In genomic region chr1:199574949-199575348, GRCh38 we compare ENCODE assay signal across 31 cellular contexts.
DNase-seq lines count a peak whose midpoint lies in the region; ATAC-seq, FAIRE-seq and TF ChIP-seq lines count a peak whose summit lies in the region.
"Had no signal": no experiment of that assay in that cellular context is flagged by ENCODE, and none has a peak within 500 bp of the region (broad histone marks: within the 10 kb centered on the region; RNA-seq: fewer than 3 reads in every experiment).

No MANE protein-coding gene starts in this region.

- WGBS in H1 (ENCODE audit: extremely low coverage in 1 of 2, insufficient coverage in 1 of 2, insufficient read length in 1 of 2, insufficient replicate concordance in 2 of 2, low coverage in 1 of 2, low lambda C conversion rate in 2 of 2, missing lambda C conversion rate in 1 of 2), 2 experiments: 89% methylated on average over 2 of the region's 2 CpGs; no CpG with 5 or more reads in 1 of the 2 experiments
- WGBS in mesendoderm (ENCODE audit: extremely low coverage, insufficient coverage, low lambda C conversion rate): no CpG with 5 or more reads among the region's 2 CpGs

- no peaks in the 10 kb centered on the region for H3K23me2 ChIP-seq in H1 (ENCODE audit: low read depth, low read length)

- no peak overlapping the region for H3K4ac ChIP-seq in H1 (replicated peaks; ENCODE audit: insufficient read length, low read depth, low read length)
- H3K4ac ChIP-seq in mesendoderm (ENCODE audit: low read depth, low read length): no peak overlapping the region

- no peak overlapping the region for H3K18ac ChIP-seq in H1 (ENCODE audit: extremely low read depth, low read length)
- no peak overlapping the region for H3K18ac ChIP-seq in mesendoderm (ENCODE audit: low read length)

- no peak overlapping the region for H2BK20ac ChIP-seq in H1 (ENCODE audit: low read length)

- H3K36me3 Mint-ChIP-seq in activated T-helper 2 cell treated with anti-CD3 and anti-CD28 coated beads, Interferon-gamma antibody, Interleukin-2, Interleukin-4, amounts not matched to agents 10 μg/mL and 5 μg/mL and 100 μg/mL, durations not matched to agents 14 hours and 24 hours and 36 hours (ENCODE audit: low read depth): no peaks in the 10 kb centered on the region
- H3K36me3 Mint-ChIP-seq: activated CD8-positive, alpha-beta memory T cell treated with anti-CD3 and anti-CD28 coated beads, Interleukin-2, amount 10 ng/mL, durations not matched to agents 7 days and 5 days; CD4-positive, CD25-positive, alpha-beta regulatory T cell; T-cell had no signal

- H3K9ac ChIP-seq in DND-41 (ENCODE audit: low read depth, low read length) (no peak overlapping the region), HCT116 (ENCODE audit: low read length) (no peak overlapping the region), H1 (replicated peaks in 1 of 4; ENCODE audit: extremely low read depth in 1 of 4, low read depth in 3 of 4, low read length in 3 of 4) (no peak overlapping the region), mesendoderm (ENCODE audit: low read length) (no peak overlapping the region)

- RAD21 ChIA-PET in HCT116 (lab: Charles Lee; ENCODE audit: low non-redundant PET in 1 of 2, low total read pairs in 2 of 2, uncharacterized antibody in 2 of 2, unreplicated experiment in 2 of 2): no interaction called here

- H3K36me3 ChIP-seq in DND-41 (ENCODE audit: insufficient read depth, low read length) (no peaks in the 10 kb centered on the region), HCT116 (ENCODE audit: control insufficient read depth in 1 of 2, insufficient read depth in 2 of 2, low read length in 2 of 2) (no peaks in the 10 kb centered on the region), H1 (ENCODE audit: control insufficient read depth in 2 of 4, insufficient read depth in 4 of 4, low read length in 3 of 4) (no peaks in the 10 kb centered on the region), mesendoderm (ENCODE audit: control insufficient read depth, insufficient read depth, low read length) (no peaks in the 10 kb centered on the region)
- H3K36me3 ChIP-seq: ascending aorta, MG63, neutrophil, right lobe of liver, spleen, vagina had no signal

- ATAC-seq in DND-41 (ENCODE audit: insufficient read depth, low read depth): peak; percentile 48; the same call in 1 of the 3 replicates
- ATAC-seq in HCT116: no peak
- no peak for ATAC-seq in GM18502 (IDR thresholded peaks at IDR 0.05; ENCODE audit: poor library complexity, unreplicated experiment)
- ATAC-seq: activated CD8-positive, alpha-beta memory T cell treated with anti-CD3 and anti-CD28 coated beads, Interleukin-2, amount 10 ng/mL, durations not matched to agents 7 days and 5 days; activated T-cell treated with anti-CD3 and anti-CD28 coated beads, Interleukin-2, amount 50 U/mL, for 4 hours; right lobe of liver; stimulated activated naive CD8-positive, alpha-beta T cell treated with anti-CD3 and anti-CD28 coated beads, Interleukin-15, amount 100 ng/mL, for 72 hours; T-cell had no signal

- H3K27me3 Mint-ChIP-seq in activated T-helper 2 cell treated with anti-CD3 and anti-CD28 coated beads, Interferon-gamma antibody, Interleukin-2, Interleukin-4, amounts not matched to agents 10 μg/mL and 5 μg/mL and 100 μg/mL, durations not matched to agents 14 hours and 24 hours and 36 hours (ENCODE audit: low read depth): peaks cover 5% of the 10 kb centered on the region
- H3K27me3 Mint-ChIP-seq: progenitor cell of endocrine pancreas; stimulated activated naive CD8-positive, alpha-beta T cell treated with anti-CD3 and anti-CD28 coated beads, Interleukin-15, amount 100 ng/mL, for 72 hours had no signal

- H3K4me3 Mint-ChIP-seq in activated T-helper 2 cell treated with anti-CD3 and anti-CD28 coated beads, Interferon-gamma antibody, Interleukin-2, Interleukin-4, amounts not matched to agents 10 μg/mL and 5 μg/mL and 100 μg/mL, durations not matched to agents 14 hours and 24 hours and 36 hours (ENCODE audit: low read depth): no peak overlapping the region
- H3K4me3 Mint-ChIP-seq: activated CD8-positive, alpha-beta memory T cell treated with anti-CD3 and anti-CD28 coated beads, Interleukin-2, amount 10 ng/mL, durations not matched to agents 7 days and 5 days; activated T-cell treated with anti-CD3 and anti-CD28 coated beads, Interleukin-2, amount 50 U/mL, for 4 hours; CD4-positive, CD25-positive, alpha-beta regulatory T cell; H9; stimulated activated naive CD8-positive, alpha-beta T cell treated with anti-CD3 and anti-CD28 coated beads, Interleukin-15, amount 100 ng/mL, for 72 hours; T-cell had no signal

- H4K91ac ChIP-seq in H1 (replicated peaks; ENCODE audit: insufficient read length, low read length): no peak overlapping the region

- H3K27ac Mint-ChIP-seq in activated T-helper 2 cell treated with anti-CD3 and anti-CD28 coated beads, Interferon-gamma antibody, Interleukin-2, Interleukin-4, amounts not matched to agents 10 μg/mL and 5 μg/mL and 100 μg/mL, durations not matched to agents 14 hours and 24 hours and 36 hours: no peak overlapping the region
- H3K27ac Mint-ChIP-seq: activated CD8-positive, alpha-beta memory T cell treated with anti-CD3 and anti-CD28 coated beads, Interleukin-2, amount 10 ng/mL, durations not matched to agents 7 days and 5 days; CD4-positive, CD25-positive, alpha-beta regulatory T cell; H9; progenitor cell of endocrine pancreas; stimulated activated naive CD8-positive, alpha-beta T cell treated with anti-CD3 and anti-CD28 coated beads, Interleukin-15, amount 100 ng/mL, for 72 hours; T-cell had no signal

- H3K9me2 ChIP-seq in HCT116 (ENCODE audit: insufficient read depth): no peaks in the 10 kb centered on the region

- POLR2A ChIA-PET in HCT116 (lab: Charles Lee) (no interaction called here), H1 (lab: Charles Lee; ENCODE audit: partially characterized antibody) (no interaction called here)

- H3K14ac ChIP-seq in H1 (ENCODE audit: insufficient read length): no peak overlapping the region

- H2AFZ ChIP-seq in DND-41 (ENCODE audit: low read depth, low read length) (no peak overlapping the region), HCT116 (ENCODE audit: low read depth, low read length, poor library complexity, severe bottlenecking) (no peak overlapping the region), H1 (ENCODE audit: low read length) (no peak overlapping the region)

- H2AK5ac ChIP-seq in H1 (ENCODE audit: low read depth, low read length): no peak overlapping the region
- no peak overlapping the region for H2AK5ac ChIP-seq in mesendoderm (ENCODE audit: low read length)

- H3K79me1 ChIP-seq in H1 (ENCODE audit: low read depth, low read length): no peaks in the 10 kb centered on the region
- H3K79me1 ChIP-seq in mesendoderm (ENCODE audit: low read length): no peaks in the 10 kb centered on the region

- H4K8ac ChIP-seq in H1 (ENCODE audit: extremely low read depth, insufficient read depth, low read length) (no peak overlapping the region), mesendoderm (ENCODE audit: low read depth, low read length) (no peak overlapping the region)

- no peaks in the 10 kb centered on the region for H3K9me3 Mint-ChIP-seq in activated T-helper 2 cell treated with anti-CD3 and anti-CD28 coated beads, Interferon-gamma antibody, Interleukin-2, Interleukin-4, amounts not matched to agents 10 μg/mL and 5 μg/mL and 100 μg/mL, durations not matched to agents 14 hours and 24 hours and 36 hours
- H3K9me3 Mint-ChIP-seq: activated T-cell treated with anti-CD3 and anti-CD28 coated beads, Interleukin-2, amount 50 U/mL, for 4 hours; stimulated activated naive CD8-positive, alpha-beta T cell treated with anti-CD3 and anti-CD28 coated beads, Interleukin-15, amount 100 ng/mL, for 72 hours; T-cell had no signal

- H3K27ac ChIP-seq in DND-41 (ENCODE audit: low read length) (no peak overlapping the region), HCT116 (ENCODE audit: low read depth, low read length) (no peak overlapping the region), H1 (ENCODE audit: low read depth, low read length) (no peak overlapping the region), mesendoderm (ENCODE audit: low read depth, low read length) (no peak overlapping the region)
- H3K27ac ChIP-seq: ascending aorta, coronary artery, neutrophil, right lobe of liver, spleen, vagina had no signal

- TF ChIP-seq POLR2A in HCT116 (IDR thresholded peaks at IDR 0.05; ENCODE audit: borderline replicate concordance, extremely low read depth, insufficient read depth, insufficient read length): no peak
- no peak for TF ChIP-seq POLR2A in H1 (IDR thresholded peaks at IDR 0.05; ENCODE audit: control extremely low read depth in 1 of 2, low read depth in 2 of 2, low read length in 2 of 2)

- TF ChIP-seq CTCF in DND-41 (IDR thresholded peaks at IDR 0.05; ENCODE audit: borderline replicate concordance, extremely low read depth, low read length, poor library complexity, severe bottlenecking) (no peak), HCT116 (IDR thresholded peaks at IDR 0.05 in 2 of 3, conservative IDR thresholded peaks at IDR 0.05 in 1 of 3; ENCODE audit: borderline replicate concordance in 1 of 3, insufficient read depth in 1 of 3, low read depth in 2 of 3, low read length in 2 of 3) (no peak), H1 (IDR thresholded peaks at IDR 0.05; ENCODE audit: control extremely low read depth in 1 of 3, insufficient read depth in 1 of 3, low read depth in 1 of 3, low read length in 3 of 3) (no peak)

- DNase-seq in DND-41: no peak
- no peak for DNase-seq in HCT116 (ENCODE audit: low read depth, low spot score)
- peak; percentile 43 for DNase-seq in NCI-H69 (lab: John Stamatoyannopoulos, UW)
- DNase-seq in H1 (ENCODE audit: low read depth in 1 of 2, low spot score in 2 of 2): no peak
- no peak for DNase-seq in activated T-helper 2 cell treated with anti-CD3 and anti-CD28 coated beads, Interferon-gamma antibody, Interleukin-2, Interleukin-4, amounts not matched to agents 10 μg/mL and 5 μg/mL and 100 μg/mL, durations not matched to agents 14 hours and 24 hours and 36 hours (ENCODE audit: low spot score)
- no peak for DNase-seq in activated T-cell treated with anti-CD3 and anti-CD28 coated beads, Interleukin-2, amount 50 U/mL, for 48 hours
- no peak for DNase-seq in mesendoderm
- DNase-seq: activated CD8-positive, alpha-beta memory T cell treated with anti-CD3 and anti-CD28 coated beads, Interleukin-2, amount 10 ng/mL, durations not matched to agents 7 days and 5 days; activated T-cell treated with anti-CD3 and anti-CD28 coated beads, Interleukin-2, amount 50 U/mL, for 4 hours; AML-193; H9; islet precursor cell; MG63; NCI-H1436; NCI-H2081 treated with DMSO at 0.1 percent for 48 hours; NCI-H226; NCI-H748 treated with DMSO at 0.1 percent for 48 hours; right lobe of liver; SIG-M5; spleen; stimulated activated CD4-positive, alpha-beta T cell treated with anti-CD3 and anti-CD28 coated beads, Interleukin-2, amount 100 ng/mL, for 24 hours; stimulated activated naive CD8-positive, alpha-beta T cell treated with anti-CD3 and anti-CD28 coated beads, Interleukin-15, amount 100 ng/mL, for 72 hours; T-cell had no signal

- no peak for TF ChIP-seq EP300 in H1 (IDR thresholded peaks at IDR 0.05; ENCODE audit: borderline replicate concordance in 1 of 2, low read depth in 2 of 2, low read length in 2 of 2)

- no peaks in the 10 kb centered on the region for H3K79me2 ChIP-seq in DND-41 (ENCODE audit: insufficient read depth, low read length)
- no peaks in the 10 kb centered on the region for H3K79me2 ChIP-seq in HCT116 (ENCODE audit: insufficient read depth, low read length)
- H3K79me2 ChIP-seq in H1 (ENCODE audit: control insufficient read depth in 1 of 2, insufficient read depth in 2 of 2, low read length in 2 of 2): no peaks in the 10 kb centered on the region
- no peaks in the 10 kb centered on the region for H3K79me2 ChIP-seq in mesendoderm (ENCODE audit: control insufficient read depth, insufficient read depth, low read length)

- CTCF ChIA-PET in HCT116 (lab: Charles Lee): no interaction called here
- CTCF ChIA-PET in H1 (lab: Charles Lee; ENCODE audit: partially characterized antibody): interaction anchor here (0.7 to 0.9 kb wide), 2 partner anchors 13 to 853 kb away, joined by 3 to 4 read pairs; no protein-coding TSS in a partner anchor

- H2BK5ac ChIP-seq in H1 (ENCODE audit: low read depth, low read length) (no peak overlapping the region), mesendoderm (ENCODE audit: low read length) (no peak overlapping the region)

- H3K9me3 ChIP-seq in DND-41 (ENCODE audit: insufficient read depth, low read length, severe bottlenecking): no peaks in the 10 kb centered on the region
- H3K9me3 ChIP-seq in HCT116 (ENCODE audit: control insufficient read depth in 1 of 2, insufficient read depth in 1 of 2, low read depth in 1 of 2, low read length in 2 of 2): no peaks in the 10 kb centered on the region
- H3K9me3 ChIP-seq in H1 (ENCODE audit: insufficient read depth in 2 of 2, low read depth in 1 of 2, low read length in 1 of 2): peaks cover 3 to 4% of the 10 kb centered on the region in 2 experiments; a peak in 1 of 4 replicates
- H3K9me3 ChIP-seq: ascending aorta, MG63, neutrophil, right lobe of liver, spleen, vagina had no signal

- H2BK15ac ChIP-seq in H1 (ENCODE audit: low read length): no peak overlapping the region
- no peak overlapping the region for H2BK15ac ChIP-seq in mesendoderm (replicated peaks; ENCODE audit: low read depth)

- H3K56ac ChIP-seq in H1 (replicated peaks; ENCODE audit: insufficient read length, low read depth, low read length): no peak overlapping the region
- no peak overlapping the region for H3K56ac ChIP-seq in mesendoderm (ENCODE audit: low read length)

- H4K5ac ChIP-seq in H1 (ENCODE audit: insufficient read length, low read depth, low read length): no peak overlapping the region
- no peak overlapping the region for H4K5ac ChIP-seq in mesendoderm (ENCODE audit: low read length)

- FAIRE-seq in H1 (lab: Jason Lieb, UNC): no peak
- FAIRE-seq: RCC 7860 had no signal

- H3K4me1 ChIP-seq in DND-41 (ENCODE audit: insufficient read depth, low read length) (no peaks in the 10 kb centered on the region), HCT116 (ENCODE audit: control insufficient read depth in 1 of 2, insufficient read depth in 2 of 2, low read length in 2 of 2) (no peaks in the 10 kb centered on the region), H1 (replicated peaks in 1 of 4; ENCODE audit: control insufficient read depth in 3 of 4, insufficient read depth in 4 of 4, low read length in 3 of 4) (no peaks in the 10 kb centered on the region), mesendoderm (ENCODE audit: control insufficient read depth, low read depth, low read length) (no peaks in the 10 kb centered on the region)
- H3K4me1 ChIP-seq: ascending aorta, right lobe of liver, spleen, vagina had no signal

- H3K4me2 ChIP-seq in DND-41 (ENCODE audit: insufficient read depth, low read length): no peak overlapping the region
- no peak overlapping the region for H3K4me2 ChIP-seq in HCT116 (ENCODE audit: low read length)
- H3K4me2 ChIP-seq in H1 (ENCODE audit: insufficient read depth in 1 of 2, low read depth in 2 of 2, low read length in 2 of 2): no peak overlapping the region
- no peak overlapping the region for H3K4me2 ChIP-seq in mesendoderm (ENCODE audit: low read length)

- H2BK12ac ChIP-seq in H1 (ENCODE audit: low read depth, low read length): no peak overlapping the region

- no peak overlapping the region for H3K23ac ChIP-seq in H1 (ENCODE audit: insufficient read length)
- no peak overlapping the region for H3K23ac ChIP-seq in mesendoderm (ENCODE audit: low read length)

- H3K4me3 ChIP-seq in DND-41 (ENCODE audit: low read depth in 1 of 2, low read length in 2 of 2): no peak overlapping the region
- H3K4me3 ChIP-seq in HCT116 (replicated peaks in 1 of 2; ENCODE audit: low read depth in 1 of 2, low read length in 2 of 2): no peak overlapping the region
- H3K4me3 ChIP-seq in H1 (ENCODE audit: extremely low read depth in 1 of 4, insufficient read depth in 2 of 4, low read depth in 3 of 4, low read length in 4 of 4): no peak overlapping the region
- H3K4me3 ChIP-seq in mesendoderm (ENCODE audit: low read length): no peak overlapping the region
- H3K4me3 ChIP-seq: ascending aorta, coronary artery, MG63, right lobe of liver, spleen, vagina had no signal

- BruUV-seq in HCT116 (replicated peaks; lab: Mats Ljungman, UMichigan): no TSS peak

- no peak overlapping the region for H2BK120ac ChIP-seq in H1 (replicated peaks; ENCODE audit: low read depth, low read length)
- no peak overlapping the region for H2BK120ac ChIP-seq in mesendoderm (ENCODE audit: low read depth, low read length)

- no peaks in the 10 kb centered on the region for H3K27me3 ChIP-seq in DND-41 (ENCODE audit: insufficient read depth, low read length, poor library complexity)
- no peaks in the 10 kb centered on the region for H3K27me3 ChIP-seq in HCT116 (ENCODE audit: insufficient read depth, low read length)
- no peaks in the 10 kb centered on the region for H3K27me3 ChIP-seq in H1 (replicated peaks in 1 of 4; ENCODE audit: control insufficient read depth in 3 of 4, extremely low read depth in 1 of 4, insufficient read depth in 3 of 4, low read length in 3 of 4)
- no peaks in the 10 kb centered on the region for H3K27me3 ChIP-seq in mesendoderm (ENCODE audit: insufficient read depth, low read length, poor library complexity)
- H3K27me3 ChIP-seq: ascending aorta, MG63, neutrophil, right lobe of liver, spleen, vagina had no signal

- H3K4me1 Mint-ChIP-seq in activated T-helper 2 cell treated with anti-CD3 and anti-CD28 coated beads, Interferon-gamma antibody, Interleukin-2, Interleukin-4, amounts not matched to agents 10 μg/mL and 5 μg/mL and 100 μg/mL, durations not matched to agents 14 hours and 24 hours and 36 hours (ENCODE audit: low read depth): no peaks in the 10 kb centered on the region
- H3K4me1 Mint-ChIP-seq: activated CD8-positive, alpha-beta memory T cell treated with anti-CD3 and anti-CD28 coated beads, Interleukin-2, amount 10 ng/mL, durations not matched to agents 7 days and 5 days; CD4-positive, CD25-positive, alpha-beta regulatory T cell; H9; stimulated activated naive CD8-positive, alpha-beta T cell treated with anti-CD3 and anti-CD28 coated beads, Interleukin-15, amount 100 ng/mL, for 72 hours; T-cell had no signal

- no peak for TF ChIP-seq RAD21 in HCT116 (IDR thresholded peaks at IDR 0.05; ENCODE audit: low read depth)
- TF ChIP-seq RAD21 in H1 (IDR thresholded peaks at IDR 0.05 in 1 of 2, conservative IDR thresholded peaks at IDR 0.05 in 1 of 2; ENCODE audit: low read depth in 2 of 2, low read length in 2 of 2): no peak

- H4K20me1 ChIP-seq in DND-41 (ENCODE audit: insufficient read depth, low read length) (no peaks in the 10 kb centered on the region), HCT116 (ENCODE audit: insufficient read depth) (no peaks in the 10 kb centered on the region), H1 (replicated peaks in 1 of 2; ENCODE audit: control insufficient read depth in 1 of 2, insufficient read depth in 2 of 2, low read length in 2 of 2) (no peaks in the 10 kb centered on the region)

- intact Hi-C loops in HCT116 (cut with micrococcal nuclease): no loop called here
- intact Hi-C loops in activated T-helper 2 cell treated with anti-CD3 and anti-CD28 coated beads, Interferon-gamma antibody, Interleukin-2, Interleukin-4, amounts not matched to agents 10 μg/mL and 5 μg/mL and 100 μg/mL, durations not matched to agents 14 hours and 24 hours and 36 hours (cut with micrococcal nuclease): no loop called here
